1 cellular context compared by ENCODE assay signal in genomic region chr16:22425847-22426246, GRCh38.
TF ChIP-seq lines count a peak whose summit lies in the region.

No MANE protein-coding gene starts in this region.

TF ChIP-seq in GM23338, 12 proteins besides CTCF, POLR2A, EP300 and RAD21 (continued from another document):
- no peak for TF ChIP-seq REST (IDR thresholded peaks at IDR 0.05; ENCODE audit: unreplicated experiment)
- no peak for TF ChIP-seq ETS1 (IDR thresholded peaks at IDR 0.05)
- TF ChIP-seq ZNF331 (CRISPR knock-in tag; IDR thresholded peaks at IDR 0.05; ENCODE audit: low read depth): no peak
- no peak for TF ChIP-seq EZH2 (IDR thresholded peaks at IDR 0.05; ENCODE audit: low read depth, unreplicated experiment)
- no peak for TF ChIP-seq JUNB (IDR thresholded peaks at IDR 0.05; ENCODE audit: unreplicated experiment)
- no peak for TF ChIP-seq ZNF462 (CRISPR knock-in tag; IDR thresholded peaks at IDR 0.05)
- no peak for TF ChIP-seq STAT1 (IDR thresholded peaks at IDR 0.05; ENCODE audit: unreplicated experiment)
- TF ChIP-seq POLR2AphosphoS5 (IDR thresholded peaks at IDR 0.05; ENCODE audit: low read depth): no peak
